Comparison of ENCODE assay signal across 7 cellular contexts in genomic region chr5:168227973-168228615, GRCh38.
DNase-seq lines count a peak whose midpoint lies in the region; ATAC-seq and TF ChIP-seq lines count a peak whose summit lies in the region.

No MANE protein-coding gene starts in this region.

- no peak for TF ChIP-seq CTCF in NB4 (IDR thresholded peaks at IDR 0.05; ENCODE audit: low read depth, low read length)
- TF ChIP-seq CTCF in osteocyte (IDR thresholded peaks at IDR 0.05): no peak
- TF ChIP-seq CTCF in tibial nerve (IDR thresholded peaks at IDR 0.05): no peak

- peaks cover 0 to 31% (median 23%) of the 10 kb centered on the region in 7 donors for H3K4me1 Mint-ChIP-seq in naive thymus-derived CD4-positive, alpha-beta T cell
- H3K4me1 Mint-ChIP-seq in osteocyte (ENCODE audit: unreplicated experiment): peaks cover 3% of the 10 kb centered on the region

- peak overlapping the region in 4 of 9 donors; percentile 3 to 75 (median 62) for H3K27ac Mint-ChIP-seq in naive thymus-derived CD4-positive, alpha-beta T cell
- no peak overlapping the region for H3K27ac Mint-ChIP-seq in osteocyte (ENCODE audit: unreplicated experiment)

- ATAC-seq in GM19025 (IDR thresholded peaks at IDR 0.05; ENCODE audit: low read depth, unreplicated experiment) (peak; percentile 99), HG02623 (IDR thresholded peaks at IDR 0.05; ENCODE audit: unreplicated experiment) (peak; percentile 100)
- peak; percentile 97 for ATAC-seq in naive thymus-derived CD4-positive, alpha-beta T cell

- peaks cover 0 to 6% (median 0%) of the 10 kb centered on the region in 11 donors for H3K9me3 Mint-ChIP-seq in naive thymus-derived CD4-positive, alpha-beta T cell
- H3K9me3 Mint-ChIP-seq in osteocyte (ENCODE audit: unreplicated experiment): no peaks in the 10 kb centered on the region

- H3K27me3 ChIP-seq in naive thymus-derived CD4-positive, alpha-beta T cell (ENCODE audit: control insufficient read depth in 2 of 2, insufficient read depth in 2 of 2, low read length in 2 of 2): no peaks in the 10 kb centered on the region
- no peaks in the 10 kb centered on the region for H3K27me3 ChIP-seq in tibial nerve

- WGBS in tibial nerve, 2 donors: 79% methylated on average over 9 of the region's 9 CpGs

- intact Hi-C loops in naive thymus-derived CD4-positive, alpha-beta T cell (cut with micrococcal nuclease): loop anchor here (1.0 to 5.0 kb wide), 3 partner anchors 349 to 1355 kb away; partner anchors contain the start of genes PANK3 (in 2 of the 2) and SPDL1 (in 1 of the 2)

- H3K9me3 ChIP-seq in naive thymus-derived CD4-positive, alpha-beta T cell (ENCODE audit: control insufficient read depth in 2 of 3, low read length in 3 of 3): no peaks in the 10 kb centered on the region
- no peaks in the 10 kb centered on the region for H3K9me3 ChIP-seq in tibial nerve

- POLR2A ChIA-PET in naive thymus-derived CD4-positive, alpha-beta T cell (lab: Charles Lee): interaction anchor here (0.6 kb wide), 1 partner anchor 9 kb away, joined by 4 read pairs; no protein-coding TSS in a partner anchor

- no peaks in the 10 kb centered on the region for H3K36me3 Mint-ChIP-seq in naive thymus-derived CD4-positive, alpha-beta T cell
- no peaks in the 10 kb centered on the region for H3K36me3 Mint-ChIP-seq in osteocyte (ENCODE audit: unreplicated experiment)

- peak overlapping the region in 7 of 10 donors; percentile 17 to 68 (median 58) for H3K4me3 Mint-ChIP-seq in naive thymus-derived CD4-positive, alpha-beta T cell
- H3K4me3 Mint-ChIP-seq in osteocyte (ENCODE audit: unreplicated experiment): no peak overlapping the region

- peak overlapping the region; percentile 46 for H3K27ac ChIP-seq in naive thymus-derived CD4-positive, alpha-beta T cell (ENCODE audit: low read depth, low read length)
- no peak overlapping the region for H3K27ac ChIP-seq in tibial nerve

- no peaks in the 10 kb centered on the region for H3K36me3 ChIP-seq in naive thymus-derived CD4-positive, alpha-beta T cell (ENCODE audit: control insufficient read depth in 2 of 3, insufficient read depth in 3 of 3, low read length in 3 of 3)
- H3K36me3 ChIP-seq in tibial nerve: no peaks in the 10 kb centered on the region

- CTCF ChIA-PET in naive thymus-derived CD4-positive, alpha-beta T cell (lab: Charles Lee): interaction anchor here (0.6 to 1.0 kb wide), 2 partner anchors 11 to 81 kb away, joined by 3 to 4 read pairs; no protein-coding TSS in a partner anchor

- no peak for TF ChIP-seq POLR2A in NB4 (IDR thresholded peaks at IDR 0.05; ENCODE audit: extremely low read depth, insufficient read length)
- no peak for TF ChIP-seq POLR2A in tibial nerve (IDR thresholded peaks at IDR 0.05)

- DNase-seq in NB4 (ENCODE audit: low read depth) (peak; percentile 15), hepatic stellate cell (ENCODE audit: low spot score) (no peak), osteocyte (ENCODE audit: extremely low spot score, unreplicated experiment) (no peak), tibial nerve (ENCODE audit: low spot score in 2 of 2) (no peak)
- DNase-seq in naive thymus-derived CD4-positive, alpha-beta T cell: peak in 5 of 9 donors; percentile 26 to 51 (median 45)

- H3K4me1 ChIP-seq in naive thymus-derived CD4-positive, alpha-beta T cell (ENCODE audit: control insufficient read depth in 2 of 2, insufficient read depth in 2 of 2, low read length in 2 of 2): peaks cover 0 to 3% of the 10 kb centered on the region in 2 donors
- peaks cover 0 to 6% (median 0%) of the 10 kb centered on the region in 4 donors for H3K4me1 ChIP-seq in tibial nerve

- H3K27me3 Mint-ChIP-seq in naive thymus-derived CD4-positive, alpha-beta T cell: peaks cover 0 to 19% (median 10%) of the 10 kb centered on the region in 5 donors
- H3K27me3 Mint-ChIP-seq in osteocyte (ENCODE audit: unreplicated experiment): peaks cover 3% of the 10 kb centered on the region

- no peak for TF ChIP-seq EP300 in tibial nerve (IDR thresholded peaks at IDR 0.05)

- H3K4me3 ChIP-seq in NB4 (ENCODE audit: low read depth, low read length) (no peak overlapping the region), tibial nerve (no peak overlapping the region)
- H3K4me3 ChIP-seq in naive thymus-derived CD4-positive, alpha-beta T cell (ENCODE audit: low read length): no peak overlapping the region

Comparison
In these comparisons a context has a peak if more than half of its experiments do, and no peak if none do; other contexts are left out.
1. DNase-seq: peak in NB4 (single experiment) and naive thymus-derived CD4-positive, alpha-beta T cell (5 of 9); none in hepatic stellate cell (single experiment), osteocyte (single experiment) and tibial nerve (0 of 2).
2. Peak in every context shown above with its lines, with median percentiles within 50 percentile points of each other: ATAC-seq.